1 cellular context compared by ENCODE assay signal in genomic region chr10:108360187-108360586, GRCh38.
TF ChIP-seq lines count a peak whose summit lies in the region.

No MANE protein-coding gene starts in this region.

TF ChIP-seq in SK-N-SH, 30 proteins besides CTCF, POLR2A, EP300 and RAD21 (continued from another document):
- no peak for TF ChIP-seq REST (IDR thresholded peaks at IDR 0.05; ENCODE audit: low read depth, low read length)
- peak; percentile 63 for TF ChIP-seq JUND (IDR thresholded peaks at IDR 0.05)
- TF ChIP-seq NRF1 (IDR thresholded peaks at IDR 0.05; ENCODE audit: low read depth, low read length), result no peak
- TF ChIP-seq TEAD4 (IDR thresholded peaks at IDR 0.05; ENCODE audit: borderline replicate concordance, insufficient read depth), result 0 out of 2 replicates have a peak, but pooled peaks have one; percentile 36
- TF ChIP-seq ZBTB33 (IDR thresholded peaks at IDR 0.05; ENCODE audit: borderline replicate concordance, low read depth), result no peak
- peak; percentile 87 for TF ChIP-seq PBX3 (IDR thresholded peaks at IDR 0.05)
- TF ChIP-seq FOXM1 (IDR thresholded peaks at IDR 0.05; ENCODE audit: low read depth), result 0 out of 2 replicates have a peak, but pooled peaks have one; percentile 22
